In the genomic region with DNA sequence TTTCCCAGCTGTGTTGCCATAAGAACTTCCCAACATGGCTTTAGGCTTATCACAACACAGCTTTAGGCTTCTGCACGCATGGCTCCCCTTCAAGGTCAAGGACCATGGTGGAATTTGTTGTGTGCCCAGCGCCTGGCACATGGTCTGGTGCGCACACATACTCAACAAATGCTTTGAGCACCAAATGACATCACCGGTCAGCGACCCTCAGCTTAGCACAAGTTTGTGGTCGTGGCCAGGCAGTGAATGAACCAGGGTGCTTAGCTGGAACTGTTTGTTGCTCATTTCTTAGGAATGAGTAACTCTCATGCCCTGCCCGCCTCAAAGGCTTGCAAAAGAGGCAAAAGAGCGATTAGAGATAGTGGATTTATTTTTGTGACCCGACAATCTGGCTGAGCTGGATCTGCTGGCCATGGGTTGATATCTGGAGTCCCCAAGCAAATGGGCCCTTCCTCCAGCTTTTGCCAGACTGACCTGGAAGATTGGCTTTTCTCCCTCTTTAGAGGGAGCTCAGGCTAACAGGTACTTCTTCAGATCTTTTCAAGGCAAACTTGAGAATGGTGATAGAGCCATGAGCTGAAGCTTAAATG, we compare ENCODE assay signal across 1 cellular context.
A peak's percentile ranks its signal among the peaks of the same experiment; 100 is the strongest.
TF ChIP-seq lines count a peak whose summit lies in the region.

No MANE protein-coding gene starts in this region.

TF ChIP-seq in K562, 482 proteins besides CTCF, POLR2A, EP300 and RAD21 (continued from another document):
- TF ChIP-seq, protein P1, sequence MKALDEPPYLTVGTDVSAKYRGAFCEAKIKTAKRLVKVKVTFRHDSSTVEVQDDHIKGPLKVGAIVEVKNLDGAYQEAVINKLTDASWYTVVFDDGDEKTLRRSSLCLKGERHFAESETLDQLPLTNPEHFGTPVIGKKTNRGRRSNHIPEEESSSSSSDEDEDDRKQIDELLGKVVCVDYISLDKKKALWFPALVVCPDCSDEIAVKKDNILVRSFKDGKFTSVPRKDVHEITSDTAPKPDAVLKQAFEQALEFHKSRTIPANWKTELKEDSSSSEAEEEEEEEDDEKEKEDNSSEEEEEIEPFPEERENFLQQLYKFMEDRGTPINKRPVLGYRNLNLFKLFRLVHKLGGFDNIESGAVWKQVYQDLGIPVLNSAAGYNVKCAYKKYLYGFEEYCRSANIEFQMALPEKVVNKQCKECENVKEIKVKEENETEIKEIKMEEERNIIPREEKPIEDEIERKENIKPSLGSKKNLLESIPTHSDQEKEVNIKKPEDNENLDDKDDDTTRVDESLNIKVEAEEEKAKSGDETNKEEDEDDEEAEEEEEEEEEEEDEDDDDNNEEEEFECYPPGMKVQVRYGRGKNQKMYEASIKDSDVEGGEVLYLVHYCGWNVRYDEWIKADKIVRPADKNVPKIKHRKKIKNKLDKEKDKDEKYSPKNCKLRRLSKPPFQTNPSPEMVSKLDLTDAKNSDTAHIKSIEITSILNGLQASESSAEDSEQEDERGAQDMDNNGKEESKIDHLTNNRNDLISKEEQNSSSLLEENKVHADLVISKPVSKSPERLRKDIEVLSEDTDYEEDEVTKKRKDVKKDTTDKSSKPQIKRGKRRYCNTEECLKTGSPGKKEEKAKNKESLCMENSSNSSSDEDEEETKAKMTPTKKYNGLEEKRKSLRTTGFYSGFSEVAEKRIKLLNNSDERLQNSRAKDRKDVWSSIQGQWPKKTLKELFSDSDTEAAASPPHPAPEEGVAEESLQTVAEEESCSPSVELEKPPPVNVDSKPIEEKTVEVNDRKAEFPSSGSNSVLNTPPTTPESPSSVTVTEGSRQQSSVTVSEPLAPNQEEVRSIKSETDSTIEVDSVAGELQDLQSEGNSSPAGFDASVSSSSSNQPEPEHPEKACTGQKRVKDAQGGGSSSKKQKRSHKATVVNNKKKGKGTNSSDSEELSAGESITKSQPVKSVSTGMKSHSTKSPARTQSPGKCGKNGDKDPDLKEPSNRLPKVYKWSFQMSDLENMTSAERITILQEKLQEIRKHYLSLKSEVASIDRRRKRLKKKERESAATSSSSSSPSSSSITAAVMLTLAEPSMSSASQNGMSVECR (CRISPR knock-in tag; IDR thresholded peaks at IDR 0.05), result no peak
- TF ChIP-seq CC2D1A (IDR thresholded peaks at IDR 0.05) (peak; percentile 32; the same call in 1 of the 2 replicates), ZKSCAN8 (CRISPR knock-in tag; IDR thresholded peaks at IDR 0.05) (no peak), IFI16 (CRISPR knock-in tag; IDR thresholded peaks at IDR 0.05) (no peak)
